1 cellular context compared by ENCODE assay signal in genomic region chr10:48364659-48365405, GRCh38.
TF ChIP-seq lines count a peak whose summit lies in the region.

No MANE protein-coding gene starts in this region.

TF ChIP-seq in GM23338, 12 proteins besides CTCF, POLR2A, EP300 and RAD21 (continued from another document):
- TF ChIP-seq REST (IDR thresholded peaks at IDR 0.05; ENCODE audit: unreplicated experiment): no peak
- TF ChIP-seq ZNF114 (CRISPR knock-in tag; IDR thresholded peaks at IDR 0.05): no peak
- TF ChIP-seq POLR2AphosphoS5 (IDR thresholded peaks at IDR 0.05; ENCODE audit: low read depth): no peak
- TF ChIP-seq JUNB (IDR thresholded peaks at IDR 0.05; ENCODE audit: unreplicated experiment): no peak
- no peak for TF ChIP-seq ZNF331 (CRISPR knock-in tag; IDR thresholded peaks at IDR 0.05; ENCODE audit: low read depth)
- TF ChIP-seq, protein P1, sequence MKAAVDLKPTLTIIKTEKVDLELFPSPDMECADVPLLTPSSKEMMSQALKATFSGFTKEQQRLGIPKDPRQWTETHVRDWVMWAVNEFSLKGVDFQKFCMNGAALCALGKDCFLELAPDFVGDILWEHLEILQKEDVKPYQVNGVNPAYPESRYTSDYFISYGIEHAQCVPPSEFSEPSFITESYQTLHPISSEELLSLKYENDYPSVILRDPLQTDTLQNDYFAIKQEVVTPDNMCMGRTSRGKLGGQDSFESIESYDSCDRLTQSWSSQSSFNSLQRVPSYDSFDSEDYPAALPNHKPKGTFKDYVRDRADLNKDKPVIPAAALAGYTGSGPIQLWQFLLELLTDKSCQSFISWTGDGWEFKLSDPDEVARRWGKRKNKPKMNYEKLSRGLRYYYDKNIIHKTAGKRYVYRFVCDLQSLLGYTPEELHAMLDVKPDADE (IDR thresholded peaks at IDR 0.05): no peak
- no peak for TF ChIP-seq STAT1 (IDR thresholded peaks at IDR 0.05; ENCODE audit: unreplicated experiment)
- no peak for TF ChIP-seq EZH2phosphoT487 (IDR thresholded peaks at IDR 0.05; ENCODE audit: unreplicated experiment)
